Comparison of ENCODE assay signal across 8 cellular contexts in the genomic region with DNA sequence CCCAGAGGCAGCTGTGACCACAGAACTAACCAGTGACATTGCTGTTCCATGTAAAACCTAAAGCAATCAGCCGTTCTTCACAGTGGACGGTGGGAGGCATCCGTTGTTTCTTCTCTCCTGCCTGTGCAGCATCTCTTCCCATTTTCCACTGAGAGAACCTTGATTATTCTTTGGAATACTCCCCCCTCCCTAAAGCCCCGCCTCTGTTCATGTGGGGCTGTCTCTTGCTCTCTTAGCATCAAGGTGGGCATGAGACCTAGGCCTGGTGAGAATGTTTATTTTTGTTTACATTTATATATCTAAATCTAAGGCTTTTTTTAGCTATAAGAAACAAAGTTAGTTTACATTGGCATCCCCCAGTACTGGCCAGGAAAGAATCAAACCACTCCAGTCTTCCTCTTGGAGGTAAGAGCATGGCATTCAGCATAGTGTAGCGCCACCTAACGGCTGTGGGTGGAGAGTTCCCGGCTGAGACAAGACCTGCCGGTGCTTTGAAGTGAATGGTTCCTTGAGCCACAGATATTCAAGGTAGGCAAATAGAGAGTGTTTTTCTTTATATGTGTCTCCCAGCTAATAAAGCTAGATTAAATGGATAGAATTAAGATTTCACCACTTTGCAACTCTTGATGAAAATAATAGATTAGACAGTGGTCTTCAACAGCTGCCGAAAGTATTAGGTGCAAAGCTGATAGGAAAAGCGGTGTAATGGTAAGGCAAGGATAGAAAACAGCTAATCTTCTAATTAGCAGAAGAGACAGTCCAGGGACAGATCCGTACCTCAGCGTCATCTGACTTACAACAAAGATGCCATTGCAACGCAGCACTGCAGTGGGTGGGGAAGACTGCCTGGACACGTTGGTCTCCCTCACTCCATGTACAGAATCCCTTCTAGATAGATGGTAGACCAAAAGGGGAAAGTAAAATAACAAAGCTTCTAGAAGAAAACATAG.
A peak's percentile ranks its signal among the peaks of the same experiment; 100 is the strongest.
DNase-seq lines count a peak whose midpoint lies in the region; ATAC-seq, FAIRE-seq and TF ChIP-seq lines count a peak whose summit lies in the region.

No MANE protein-coding gene starts in this region.

- H3K79me2 ChIP-seq in DND-41 (ENCODE audit: insufficient read depth, low read length) (no peaks in the 10 kb centered on the region), astrocyte (ENCODE audit: insufficient read depth, low read length) (no peaks in the 10 kb centered on the region)

- H3K9ac ChIP-seq in DND-41 (ENCODE audit: low read depth, low read length), result no peak overlapping the region
- H3K9ac ChIP-seq in astrocyte (ENCODE audit: low read length), result no peak overlapping the region

- no peak overlapping the region for H3K27ac Mint-ChIP-seq in astrocyte (ENCODE audit: unreplicated experiment)

- peak; percentile 58 for FAIRE-seq in astrocyte (lab: Jason Lieb, UNC)
- no peak for FAIRE-seq in small intestine (lab: Jason Lieb, UNC)

- peak; percentile 52; the same call in 1 of the 3 replicates for ATAC-seq in DND-41 (ENCODE audit: insufficient read depth, low read depth)

- no peaks in the 10 kb centered on the region for H3K36me3 ChIP-seq in DND-41 (ENCODE audit: insufficient read depth, low read length)
- peaks cover 3% of the 10 kb centered on the region for H3K36me3 ChIP-seq in astrocyte (ENCODE audit: insufficient read depth, low read length)
- no peaks in the 10 kb centered on the region for H3K36me3 ChIP-seq in small intestine (ENCODE audit: control insufficient read depth in 2 of 2, insufficient read depth in 2 of 2, low read length in 2 of 2)
- no peaks in the 10 kb centered on the region for H3K36me3 ChIP-seq in effector memory CD4-positive, alpha-beta T cell (ENCODE audit: control insufficient read depth, insufficient read depth, low read length)

- H3K4me3 ChIP-seq in DND-41 (ENCODE audit: low read depth in 1 of 2, low read length in 2 of 2) (no peak overlapping the region), HFF-Myc (replicated peaks; ENCODE audit: low read depth, low read length) (no peak overlapping the region), astrocyte (ENCODE audit: insufficient read depth, low read depth, low read length) (no peak overlapping the region), small intestine (ENCODE audit: low read depth in 1 of 2, low read length in 2 of 2) (no peak overlapping the region)
- no peak overlapping the region for H3K4me3 ChIP-seq in effector memory CD4-positive, alpha-beta T cell (ENCODE audit: insufficient read depth, low read depth, low read length, poor library complexity, severe bottlenecking)

- H3K27ac ChIP-seq in DND-41 (ENCODE audit: low read length) (no peak overlapping the region), astrocyte (ENCODE audit: low read depth, low read length) (no peak overlapping the region), small intestine (ENCODE audit: low read depth in 1 of 2, low read length in 1 of 2) (no peak overlapping the region)
- H3K27ac ChIP-seq in effector memory CD4-positive, alpha-beta T cell (ENCODE audit: insufficient read depth, low read length, poor library complexity, severe bottlenecking), result no peak overlapping the region

- H3K9me3 ChIP-seq in DND-41 (ENCODE audit: insufficient read depth, low read length, severe bottlenecking) (no peaks in the 10 kb centered on the region), astrocyte (ENCODE audit: insufficient read depth, low read depth, low read length) (peaks cover 3% of the 10 kb centered on the region), small intestine (ENCODE audit: control insufficient read depth, low read depth) (no peaks in the 10 kb centered on the region)
- H3K9me3 ChIP-seq in effector memory CD4-positive, alpha-beta T cell (ENCODE audit: control insufficient read depth, low read length), result no peaks in the 10 kb centered on the region

- H3K36me3 Mint-ChIP-seq in astrocyte (ENCODE audit: low read depth, unreplicated experiment), result peaks cover 35% of the 10 kb centered on the region

- H3K4me2 ChIP-seq in DND-41 (ENCODE audit: insufficient read depth, low read length) (no peak overlapping the region), astrocyte (ENCODE audit: low read length) (no peak overlapping the region)

- no peak overlapping the region for H3K4me3 Mint-ChIP-seq in astrocyte (ENCODE audit: unreplicated experiment)

- no peaks in the 10 kb centered on the region for H3K27me3 ChIP-seq in DND-41 (ENCODE audit: insufficient read depth, low read length, poor library complexity)
- no peaks in the 10 kb centered on the region for H3K27me3 ChIP-seq in astrocyte (ENCODE audit: insufficient read depth, low read length)
- H3K27me3 ChIP-seq in small intestine (ENCODE audit: control insufficient read depth in 2 of 2, insufficient read depth in 2 of 2, low read length in 2 of 2), result no peaks in the 10 kb centered on the region
- H3K27me3 ChIP-seq in effector memory CD4-positive, alpha-beta T cell (replicated peaks; ENCODE audit: control insufficient read depth, insufficient read depth, low read length, poor library complexity, severe bottlenecking), result no peaks in the 10 kb centered on the region

- peak; percentile 68 for TF ChIP-seq CTCF in DND-41 (IDR thresholded peaks at IDR 0.05; ENCODE audit: borderline replicate concordance, extremely low read depth, low read length, poor library complexity, severe bottlenecking)
- peak; percentile 95 for TF ChIP-seq CTCF in HFF-Myc (IDR thresholded peaks at IDR 0.05; ENCODE audit: low read depth, low read length, missing control alignments)
- TF ChIP-seq CTCF in astrocyte (IDR thresholded peaks at IDR 0.05; ENCODE audit: insufficient read depth, low read depth, low read length), result peak; percentile 89

- H3K27me3 Mint-ChIP-seq in astrocyte (ENCODE audit: low read depth, unreplicated experiment), result no peaks in the 10 kb centered on the region

- H3K4me1 ChIP-seq in DND-41 (ENCODE audit: insufficient read depth, low read length) (no peaks in the 10 kb centered on the region), astrocyte (ENCODE audit: insufficient read depth, low read length) (peaks cover 9% of the 10 kb centered on the region), small intestine (ENCODE audit: control insufficient read depth in 2 of 2, insufficient read depth in 1 of 2, low read depth in 1 of 2, low read length in 1 of 2) (no peaks in the 10 kb centered on the region)
- H3K4me1 ChIP-seq in effector memory CD4-positive, alpha-beta T cell (ENCODE audit: control insufficient read depth, insufficient read depth, low read length, poor library complexity, severe bottlenecking), result no peaks in the 10 kb centered on the region

- WGBS in small intestine, 3 donors, result 65 to 68% (median 67%) methylated on average over 14 of the region's 14 CpGs

- H4K20me1 ChIP-seq in DND-41 (ENCODE audit: insufficient read depth, low read length), result no peaks in the 10 kb centered on the region
- no peaks in the 10 kb centered on the region for H4K20me1 ChIP-seq in astrocyte (ENCODE audit: insufficient read depth, low read length)

- peak; percentile 44 for DNase-seq in DND-41
- peak; percentile 42 for DNase-seq in HFF-Myc (ENCODE audit: extremely low read depth, low read depth)
- DNase-seq in NCI-H526 treated with DMSO at 0.1 percent for 48 hours (lab: John Stamatoyannopoulos, UW), result peak; percentile 0
- peak; percentile 45 for DNase-seq in astrocyte (ENCODE audit: low read depth)
- DNase-seq in hippocampal formation (lab: John Stamatoyannopoulos, UW), result peak; percentile 27 to 65
- DNase-seq in small intestine, result peak; percentile 49
- no peak for DNase-seq in effector memory CD4-positive, alpha-beta T cell
- DNase-seq in activated gamma-delta T cell treated with Interleukin-2 at 50 U/mL for 16 hours, result no peak

- no peaks in the 10 kb centered on the region for H3K9me3 Mint-ChIP-seq in astrocyte (ENCODE audit: unreplicated experiment)

- no peaks in the 10 kb centered on the region for H3K4me1 Mint-ChIP-seq in astrocyte (ENCODE audit: low read depth, unreplicated experiment)

- no peak overlapping the region for H2AFZ ChIP-seq in DND-41 (ENCODE audit: low read depth, low read length)
- no peak overlapping the region for H2AFZ ChIP-seq in astrocyte (ENCODE audit: low read depth, low read length)

Comparison
In these comparisons a context has a peak if more than half of its experiments do, and no peak if none do; other contexts are left out.
1. DNase-seq: peak in DND-41 (single experiment), HFF-Myc (single experiment), NCI-H526 treated with DMSO at 0.1 percent for 48 hours (single experiment), astrocyte (single experiment), hippocampal formation (2 of 2) and small intestine (single experiment); none in effector memory CD4-positive, alpha-beta T cell (0 of 3) and activated gamma-delta T cell treated with Interleukin-2 at 50 U/mL for 16 hours (single experiment).
2. Peak in every context shown above with its lines, with median percentiles within 50 percentile points of each other: CTCF ChIP-seq.